19 cellular contexts compared by ENCODE assay signal in genomic region chr19:33697766-33698165, GRCh38.
A peak's percentile ranks its signal among the peaks of the same experiment; 100 is the strongest.
DNase-seq lines count a peak whose midpoint lies in the region; ATAC-seq and TF ChIP-seq lines count a peak whose summit lies in the region.
"Had no signal": no experiment of that assay in that cellular context is flagged by ENCODE, and none has a peak within 500 bp of the region (broad histone marks: within the 10 kb centered on the region; RNA-seq: fewer than 3 reads in every experiment).

No MANE protein-coding gene starts in this region.

- peak; percentile 38 for DNase-seq in activated effector memory CD4-positive, alpha-beta T cell treated with anti-CD3 and anti-CD28 coated beads, Interleukin-2, amount 50 U/mL, for 16 hours
- DNase-seq in activated effector memory CD4-positive, alpha-beta T cell treated with Interleukin-2 at 50 U/mL for 16 hours = no peak
- DNase-seq in T-helper 17 cell (no peak), osteoblast (ENCODE audit: insufficient read length, low spot score, missing footprints) (peak; percentile 76), aorta (peak; percentile 24 to 55), SJCRH30 (no peak), sigmoid colon (no peak), NCI-H524 treated with DMSO at 0.1 percent for 48 hours (lab: John Stamatoyannopoulos, UW) (no peak)
- DNase-seq: AML-193; CD4-positive, alpha-beta memory T cell; DMS153; DMS79; GDM1; GOT3; H9 had no signal

- H3K4me3 ChIP-seq in osteoblast (ENCODE audit: insufficient read depth, low read length) = no peak overlapping the region
- H3K4me3 ChIP-seq in aorta (ENCODE audit: low read length in 2 of 2) = no peak overlapping the region
- H3K4me3 ChIP-seq in SJCRH30 = no peak overlapping the region
- H3K4me3 ChIP-seq in sigmoid colon = no peak overlapping the region
- H3K4me3 ChIP-seq: A549 had no signal

- H3K79me2 ChIP-seq in osteoblast (ENCODE audit: insufficient read depth, low read length) = no peaks in the 10 kb centered on the region

- H3K4me1 Mint-ChIP-seq in T-helper 17 cell = peaks cover 2% of the 10 kb centered on the region
- H3K4me1 Mint-ChIP-seq: CD4-positive, alpha-beta memory T cell had no signal

- H3K27ac Mint-ChIP-seq in T-helper 17 cell = peak overlapping the region; percentile 19
- H3K27ac Mint-ChIP-seq: CD4-positive, alpha-beta memory T cell had no signal

- H3K27me3 ChIP-seq in osteoblast (ENCODE audit: insufficient read depth, low read length) = no peaks in the 10 kb centered on the region
- no peaks in the 10 kb centered on the region for H3K27me3 ChIP-seq in aorta (ENCODE audit: control insufficient read depth in 1 of 2, insufficient read depth in 2 of 2, low read length in 1 of 2)
- H3K27me3 ChIP-seq in SJCRH30 = no peaks in the 10 kb centered on the region
- no peaks in the 10 kb centered on the region for H3K27me3 ChIP-seq in sigmoid colon

- intact Hi-C loops in aorta (cut with DNase I) = no loop called here
- intact Hi-C loops in sigmoid colon (cut with DNase I) = no loop called here

- no peak for TF ChIP-seq CTCF in osteoblast (IDR thresholded peaks at IDR 0.05; ENCODE audit: extremely low read depth, low read depth, low read length)
- TF ChIP-seq CTCF in sigmoid colon (IDR thresholded peaks at IDR 0.05) = no peak

- no peaks in the 10 kb centered on the region for H4K20me1 ChIP-seq in osteoblast (ENCODE audit: insufficient read depth, low read length)

- no peak for TF ChIP-seq POLR2A in sigmoid colon (IDR thresholded peaks at IDR 0.05)

- H3K36me3 ChIP-seq in osteoblast (ENCODE audit: insufficient read depth, low read length) (no peaks in the 10 kb centered on the region), aorta (ENCODE audit: control insufficient read depth in 1 of 2, insufficient read depth in 2 of 2, low read length in 1 of 2) (no peaks in the 10 kb centered on the region), SJCRH30 (no peaks in the 10 kb centered on the region), sigmoid colon (no peaks in the 10 kb centered on the region)

- H3K27me3 Mint-ChIP-seq in T-helper 17 cell = peaks cover 41% of the 10 kb centered on the region

- no peak for TF ChIP-seq EP300 in sigmoid colon (IDR thresholded peaks at IDR 0.05)

- peaks cover 2% of the 10 kb centered on the region for H3K36me3 Mint-ChIP-seq in T-helper 17 cell (ENCODE audit: low read depth)
- H3K36me3 Mint-ChIP-seq: CD4-positive, alpha-beta memory T cell had no signal

- ATAC-seq in T-helper 17 cell (no peak), aorta (ENCODE audit: low FRiP score) (no peak)
- ATAC-seq: A549, HepG2 had no signal

- no peak overlapping the region for H3K4me2 ChIP-seq in osteoblast (ENCODE audit: insufficient read depth, low read length)
- H3K4me2 ChIP-seq: A549 had no signal

- 82% methylated on average over 9 of the region's 9 CpGs for whole genome bisulfite sequencing in aorta, 2 donors
- 84 to 89% methylated on average over 9 of the region's 9 CpGs for WGBS in sigmoid colon, 2 donors

- H2AFZ ChIP-seq in osteoblast (ENCODE audit: low read length) = no peak overlapping the region

- H3K27ac ChIP-seq in osteoblast (ENCODE audit: low read depth, low read length) = no peak overlapping the region
- no peak overlapping the region for H3K27ac ChIP-seq in aorta (ENCODE audit: low read depth in 1 of 2, low read length in 2 of 2)
- H3K27ac ChIP-seq in SJCRH30 = no peak overlapping the region
- H3K27ac ChIP-seq in sigmoid colon = no peak overlapping the region
- H3K27ac ChIP-seq: 22Rv1, A549, C4-2B had no signal

- H3K4me3 Mint-ChIP-seq in T-helper 17 cell = no peak overlapping the region
- H3K4me3 Mint-ChIP-seq: CD4-positive, alpha-beta memory T cell had no signal

- H3K9me3 ChIP-seq in T-helper 17 cell (ENCODE audit: control insufficient read depth, low read length, poor library complexity, severe bottlenecking) (no peaks in the 10 kb centered on the region), osteoblast (ENCODE audit: low read depth, low read length) (no peaks in the 10 kb centered on the region), aorta (ENCODE audit: control insufficient read depth, low read length) (no peaks in the 10 kb centered on the region), SJCRH30 (replicated peaks) (no peaks in the 10 kb centered on the region), sigmoid colon (no peaks in the 10 kb centered on the region)
- H3K9me3 ChIP-seq: A549 had no signal

- no peaks in the 10 kb centered on the region for H3K4me1 ChIP-seq in osteoblast (ENCODE audit: insufficient read depth, low read length)
- H3K4me1 ChIP-seq in aorta (ENCODE audit: control insufficient read depth in 1 of 2, insufficient read depth in 2 of 2, low read length in 2 of 2) = no peaks in the 10 kb centered on the region
- no peaks in the 10 kb centered on the region for H3K4me1 ChIP-seq in SJCRH30
- H3K4me1 ChIP-seq in sigmoid colon = no peaks in the 10 kb centered on the region
- H3K4me1 ChIP-seq: A549 had no signal

Comparison
In these comparisons a context has a peak if more than half of its experiments do, and no peak if none do; other contexts are left out.
1. DNase-seq: peak in activated effector memory CD4-positive, alpha-beta T cell treated with anti-CD3 and anti-CD28 coated beads, Interleukin-2, amount 50 U/mL, for 16 hours (single experiment), osteoblast (single experiment) and aorta (2 of 2); none in activated effector memory CD4-positive, alpha-beta T cell treated with Interleukin-2 at 50 U/mL for 16 hours (single experiment), T-helper 17 cell (0 of 3), SJCRH30 (0 of 2), sigmoid colon (single experiment) and NCI-H524 treated with DMSO at 0.1 percent for 48 hours (single experiment).